ENCODE assay signal across 27 cellular contexts in genomic region chr2:13492262-13492661, GRCh38.
"Had no signal": no experiment of that assay in that cellular context is flagged by ENCODE, and none has a peak within 500 bp of the region (broad histone marks: within the 10 kb centered on the region; RNA-seq: fewer than 3 reads in every experiment).

No MANE protein-coding gene starts in this region.

- H3K9me3 ChIP-seq: stomach, suprapubic skin, testis, thoracic aorta, thyroid gland, tibial artery, tibial nerve, transverse colon, upper lobe of left lung, upper lobe of right lung, uterus, vagina had no signal

- H3K4me1 ChIP-seq: stomach, suprapubic skin, testis, thyroid gland, tibial artery, tibial nerve, transverse colon, upper lobe of left lung, upper lobe of right lung, uterus, vagina had no signal

- FAIRE-seq: urothelium cell line had no signal

- ATAC-seq: stimulated activated effector memory CD8-positive, alpha-beta T cell treated with anti-CD3 and anti-CD28 coated beads, Interleukin-12 subunit alpha, Interleukin-12 subunit beta, amount 100 ng/mL, for 72 hours; stimulated activated memory B cell treated with anti-CD40 and anti-IgM and Interleukin-4, amounts not matched to agents 10 μg/mL and 1 μg/mL and 100 μg/mL, for 72 hours; stimulated activated naive B cell treated with anti-CD40 and anti-IgM and Interleukin-4, amounts not matched to agents 10 μg/mL and 1 μg/mL and 100 μg/mL, for 72 hours; stimulated activated naive CD8-positive, alpha-beta T cell treated with anti-CD3 and anti-CD28 coated beads, Interleukin-15, amount 100 ng/mL, for 72 hours; stimulated activated naive CD8-positive, alpha-beta T cell treated with anti-CD3 and anti-CD28 coated beads, Interleukin-15, Interleukin-2, amounts not matched to agents 100 U/mL and 50 U/mL, for 24 hours; upper lobe of right lung had no signal

- DNase-seq: stimulated activated CD4-positive, alpha-beta T cell treated with anti-CD3 and anti-CD28 coated beads, Interleukin-2, amount 100 ng/mL, for 48 hours; stimulated activated CD4-positive, alpha-beta T cell treated with anti-CD3 and anti-CD28 coated beads, Interleukin-4, amount 100 ng/mL, for 1 hour; stimulated activated CD4-positive, alpha-beta T cell treated with anti-CD3 and anti-CD28 coated beads, Interleukin-4, amount 100 ng/mL, for 24 hours; stimulated activated CD4-positive, alpha-beta T cell treated with anti-CD3 and anti-CD28 coated beads, Interleukin-4, amount 100 ng/mL, for 4 hours; stimulated activated CD8-positive, alpha-beta memory T cell treated with anti-CD3 and anti-CD28 coated beads, Interleukin-4, amount 100 ng/mL, for 48 hours; stimulated activated naive B cell treated with anti-CD40 and anti-IgM and Interleukin-4, amounts not matched to agents 10 μg/mL and 1 μg/mL and 100 μg/mL, for 72 hours; stimulated activated naive CD4-positive, alpha-beta T cell; stimulated activated naive CD4-positive, alpha-beta T cell treated with Interleukin-2 at 50 U/mL for 16 hours; stimulated activated naive CD8-positive, alpha-beta T cell treated with anti-CD3 and anti-CD28 coated beads, Interleukin-15, amount 100 ng/mL, for 72 hours; stimulated activated naive CD8-positive, alpha-beta T cell treated with anti-CD3 and anti-CD28 coated beads, Interleukin-15, Interleukin-2, amounts not matched to agents 100 U/mL and 50 U/mL, for 24 hours; stomach; substantia nigra; testis; thyroid gland; tibial artery; transverse colon; trophoblast cell; upper lobe of left lung; upper lobe of right lung; uterus had no signal

- H3K27ac ChIP-seq: stomach, suprapubic skin, testis, thoracic aorta, thyroid gland, tibial artery, tibial nerve, transverse colon, upper lobe of left lung, upper lobe of right lung, uterus, vagina had no signal

- H3K27me3 ChIP-seq: stomach, suprapubic skin, testis, thyroid gland, tibial artery, tibial nerve, transverse colon, upper lobe of left lung, upper lobe of right lung, uterus, vagina had no signal

- H3K4me3 ChIP-seq: stomach, suprapubic skin, testis, thoracic aorta, thyroid gland, tibial artery, tibial nerve, transverse colon, upper lobe of left lung, upper lobe of right lung, uterus, vagina had no signal

- H3K36me3 ChIP-seq: stomach, suprapubic skin, thoracic aorta, thyroid gland, tibial artery, tibial nerve, transverse colon, upper lobe of left lung, upper lobe of right lung, uterus, vagina had no signal
